13 cellular contexts compared by ENCODE assay signal in the genomic region with DNA sequence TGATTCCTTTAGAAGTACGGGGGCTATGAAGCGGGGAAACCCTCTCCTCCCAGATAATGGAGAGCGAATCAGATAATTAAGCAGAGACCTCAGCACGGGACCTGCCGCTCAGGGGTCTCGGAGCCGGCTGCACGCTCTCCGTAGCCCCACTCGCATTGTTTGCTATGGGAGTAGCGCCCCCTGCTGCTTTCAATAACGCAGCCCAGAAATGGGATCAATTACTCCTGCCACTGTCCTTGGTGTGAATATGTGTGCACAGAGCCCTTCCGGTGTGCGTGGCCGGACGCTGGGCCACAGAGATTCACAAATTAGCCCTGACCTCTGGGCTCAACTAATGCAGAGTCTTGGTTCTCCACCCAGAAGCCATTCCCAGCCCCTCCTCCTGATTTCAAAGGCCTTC.
DNase-seq lines count a peak whose midpoint lies in the region; ATAC-seq and TF ChIP-seq lines count a peak whose summit lies in the region.
"Had no signal": no experiment of that assay in that cellular context is flagged by ENCODE, and none has a peak within 500 bp of the region (broad histone marks: within the 10 kb centered on the region; RNA-seq: fewer than 3 reads in every experiment).

No MANE protein-coding gene starts in this region.

- intact Hi-C loops in activated CD8-positive, alpha-beta T cell treated with anti-CD3 and anti-CD28 coated beads for 36 hours (cut with micrococcal nuclease) = no loop called here

- H3K27me3 Mint-ChIP-seq in activated CD8-positive, alpha-beta T cell treated with anti-CD3 and anti-CD28 coated beads for 36 hours = no peaks in the 10 kb centered on the region
- no peaks in the 10 kb centered on the region for H3K27me3 Mint-ChIP-seq in activated CD8-positive, alpha-beta T cell treated with anti-CD3 and anti-CD28 coated beads, Interleukin-2, amount 10 ng/mL, durations not matched to agents 7 days and 5 days (ENCODE audit: low read depth)
- H3K27me3 Mint-ChIP-seq in glutamatergic neuron (ENCODE audit: unreplicated experiment) = peaks cover 2% of the 10 kb centered on the region
- H3K27me3 Mint-ChIP-seq: activated CD4-positive, alpha-beta T cell treated with anti-CD3 and anti-CD28 coated beads, Interleukin-2, amount 10 ng/mL, durations not matched to agents 24 days and 14 days; activated naive CD4-positive, alpha-beta T cell treated with anti-CD3 and anti-CD28 coated beads, Interleukin-2, amount 50 U/mL, for 24 hours had no signal

- H3K36me3 Mint-ChIP-seq in activated CD8-positive, alpha-beta T cell treated with anti-CD3 and anti-CD28 coated beads for 36 hours (ENCODE audit: low read depth) = no peaks in the 10 kb centered on the region
- no peaks in the 10 kb centered on the region for H3K36me3 Mint-ChIP-seq in activated CD8-positive, alpha-beta T cell treated with anti-CD3 and anti-CD28 coated beads, Interleukin-2, amount 10 ng/mL, durations not matched to agents 7 days and 5 days (ENCODE audit: low read depth)
- H3K36me3 Mint-ChIP-seq in glutamatergic neuron (ENCODE audit: unreplicated experiment) = no peaks in the 10 kb centered on the region
- H3K36me3 Mint-ChIP-seq: activated naive CD4-positive, alpha-beta T cell treated with anti-CD3 and anti-CD28 coated beads, Interleukin-2, amount 50 U/mL, for 24 hours had no signal

- H3K9me3 Mint-ChIP-seq in activated CD8-positive, alpha-beta T cell treated with anti-CD3 and anti-CD28 coated beads for 36 hours = peaks cover 2% of the 10 kb centered on the region
- H3K9me3 Mint-ChIP-seq in activated CD8-positive, alpha-beta T cell treated with anti-CD3 and anti-CD28 coated beads, Interleukin-2, amount 10 ng/mL, durations not matched to agents 7 days and 5 days (ENCODE audit: insufficient read depth) = no peaks in the 10 kb centered on the region
- H3K9me3 Mint-ChIP-seq in glutamatergic neuron (ENCODE audit: unreplicated experiment) = peaks cover 6% of the 10 kb centered on the region
- H3K9me3 Mint-ChIP-seq: activated naive CD4-positive, alpha-beta T cell treated with anti-CD3 and anti-CD28 coated beads, Interleukin-2, amount 50 U/mL, for 24 hours had no signal

- CTCF ChIA-PET in activated CD8-positive, alpha-beta T cell treated with anti-CD3 and anti-CD28 coated beads for 36 hours (lab: Charles Lee) = no interaction called here
- CTCF ChIA-PET in activated CD8-positive, alpha-beta T cell treated with anti-CD3 and anti-CD28 coated beads, Interleukin-2, amount 10 ng/mL, durations not matched to agents 7 days and 5 days (lab: Charles Lee) = no interaction called here

- POLR2A ChIA-PET in activated CD8-positive, alpha-beta T cell treated with anti-CD3 and anti-CD28 coated beads for 36 hours (lab: Charles Lee) = no interaction called here
- POLR2A ChIA-PET in activated CD8-positive, alpha-beta T cell treated with anti-CD3 and anti-CD28 coated beads, Interleukin-2, amount 10 ng/mL, durations not matched to agents 7 days and 5 days (lab: Charles Lee) = no interaction called here

- no peak overlapping the region for H3K4me3 Mint-ChIP-seq in activated CD8-positive, alpha-beta T cell treated with anti-CD3 and anti-CD28 coated beads for 36 hours
- H3K4me3 Mint-ChIP-seq in activated CD8-positive, alpha-beta T cell treated with anti-CD3 and anti-CD28 coated beads, Interleukin-2, amount 10 ng/mL, durations not matched to agents 7 days and 5 days = no peak overlapping the region
- no peak overlapping the region for H3K4me3 Mint-ChIP-seq in glutamatergic neuron (ENCODE audit: unreplicated experiment)
- H3K4me3 Mint-ChIP-seq: activated CD4-positive, alpha-beta T cell treated with anti-CD3 and anti-CD28 coated beads, Interleukin-2, amount 10 ng/mL, durations not matched to agents 24 days and 14 days; activated naive CD4-positive, alpha-beta T cell treated with anti-CD3 and anti-CD28 coated beads, Interleukin-2, amount 50 U/mL, for 24 hours had no signal

- H3K4me1 Mint-ChIP-seq in activated CD8-positive, alpha-beta T cell treated with anti-CD3 and anti-CD28 coated beads for 36 hours (ENCODE audit: low read depth) = no peaks in the 10 kb centered on the region
- H3K4me1 Mint-ChIP-seq in activated CD8-positive, alpha-beta T cell treated with anti-CD3 and anti-CD28 coated beads, Interleukin-2, amount 10 ng/mL, durations not matched to agents 7 days and 5 days (ENCODE audit: low read depth) = no peaks in the 10 kb centered on the region
- H3K4me1 Mint-ChIP-seq in glutamatergic neuron (ENCODE audit: low read depth, unreplicated experiment) = no peaks in the 10 kb centered on the region
- H3K4me1 Mint-ChIP-seq: activated CD4-positive, alpha-beta T cell treated with anti-CD3 and anti-CD28 coated beads, Interleukin-2, amount 10 ng/mL, durations not matched to agents 24 days and 14 days; activated naive CD4-positive, alpha-beta T cell treated with anti-CD3 and anti-CD28 coated beads, Interleukin-2, amount 50 U/mL, for 24 hours had no signal

- TF ChIP-seq CTCF in activated CD8-positive, alpha-beta T cell treated with anti-CD3 and anti-CD28 coated beads for 36 hours (IDR thresholded peaks at IDR 0.05) = peak; percentile 35
- TF ChIP-seq CTCF in glutamatergic neuron (IDR thresholded peaks at IDR 0.05; ENCODE audit: partially characterized antibody, unreplicated experiment) = peak; percentile 65

- ATAC-seq in activated CD8-positive, alpha-beta T cell treated with anti-CD3 and anti-CD28 coated beads for 36 hours = no peak
- no peak for ATAC-seq in activated CD8-positive, alpha-beta T cell treated with anti-CD3 and anti-CD28 coated beads, Interleukin-2, amount 10 ng/mL, durations not matched to agents 7 days and 5 days
- ATAC-seq in GM19328 (IDR thresholded peaks at IDR 0.05; ENCODE audit: unreplicated experiment) (no peak), HG03135 (IDR thresholded peaks at IDR 0.05; ENCODE audit: unreplicated experiment) (no peak)

- no peak overlapping the region for H3K27ac Mint-ChIP-seq in activated CD8-positive, alpha-beta T cell treated with anti-CD3 and anti-CD28 coated beads for 36 hours
- no peak overlapping the region for H3K27ac Mint-ChIP-seq in activated CD8-positive, alpha-beta T cell treated with anti-CD3 and anti-CD28 coated beads, Interleukin-2, amount 10 ng/mL, durations not matched to agents 7 days and 5 days
- no peak overlapping the region for H3K27ac Mint-ChIP-seq in glutamatergic neuron (ENCODE audit: unreplicated experiment)
- H3K27ac Mint-ChIP-seq: activated CD4-positive, alpha-beta T cell treated with anti-CD3 and anti-CD28 coated beads, Interleukin-2, amount 10 ng/mL, durations not matched to agents 24 days and 14 days; activated naive CD4-positive, alpha-beta T cell treated with anti-CD3 and anti-CD28 coated beads, Interleukin-2, amount 50 U/mL, for 24 hours had no signal

- DNase-seq in activated CD8-positive, alpha-beta T cell treated with anti-CD3 and anti-CD28 coated beads for 36 hours = no peak
- DNase-seq in activated CD8-positive, alpha-beta T cell treated with anti-CD3 and anti-CD28 coated beads, Interleukin-2, amount 10 ng/mL, durations not matched to agents 7 days and 5 days = no peak
- DNase-seq in NCI-H748 (lab: John Stamatoyannopoulos, UW; ENCODE audit: unreplicated experiment) = peak; percentile 87
- peak; percentile 61 for DNase-seq in glutamatergic neuron
- DNase-seq in stimulated activated CD8-positive, alpha-beta memory T cell treated with anti-CD3 and anti-CD28 coated beads, Interleukin-4, amount 100 ng/mL, for 48 hours = peak; percentile 22
- DNase-seq in NCI-H2107 treated with DMSO at 0.1 percent for 48 hours (lab: John Stamatoyannopoulos, UW; ENCODE audit: unreplicated experiment) = no peak
- DNase-seq: activated CD4-positive, alpha-beta T cell treated with anti-CD3 and anti-CD28 coated beads, Interleukin-2, amount 10 ng/mL, durations not matched to agents 24 days and 14 days; effector memory CD4-positive, alpha-beta T cell; NCI-H146; stimulated activated CD4-positive, alpha-beta T cell treated with anti-CD3 and anti-CD28 coated beads, Interleukin-4, amount 100 ng/mL, for 24 hours had no signal

Comparison
In these comparisons a context has a peak if more than half of its experiments do, and no peak if none do; other contexts are left out.
1. DNase-seq: peak in NCI-H748 (single experiment), glutamatergic neuron (single experiment) and stimulated activated CD8-positive, alpha-beta memory T cell treated with anti-CD3 and anti-CD28 coated beads, Interleukin-4, amount 100 ng/mL, for 48 hours (single experiment); none in activated CD8-positive, alpha-beta T cell treated with anti-CD3 and anti-CD28 coated beads for 36 hours (single experiment), activated CD8-positive, alpha-beta T cell treated with anti-CD3 and anti-CD28 coated beads, Interleukin-2, amount 10 ng/mL, durations not matched to agents 7 days and 5 days (single experiment) and NCI-H2107 treated with DMSO at 0.1 percent for 48 hours (single experiment).